In the genomic region with DNA sequence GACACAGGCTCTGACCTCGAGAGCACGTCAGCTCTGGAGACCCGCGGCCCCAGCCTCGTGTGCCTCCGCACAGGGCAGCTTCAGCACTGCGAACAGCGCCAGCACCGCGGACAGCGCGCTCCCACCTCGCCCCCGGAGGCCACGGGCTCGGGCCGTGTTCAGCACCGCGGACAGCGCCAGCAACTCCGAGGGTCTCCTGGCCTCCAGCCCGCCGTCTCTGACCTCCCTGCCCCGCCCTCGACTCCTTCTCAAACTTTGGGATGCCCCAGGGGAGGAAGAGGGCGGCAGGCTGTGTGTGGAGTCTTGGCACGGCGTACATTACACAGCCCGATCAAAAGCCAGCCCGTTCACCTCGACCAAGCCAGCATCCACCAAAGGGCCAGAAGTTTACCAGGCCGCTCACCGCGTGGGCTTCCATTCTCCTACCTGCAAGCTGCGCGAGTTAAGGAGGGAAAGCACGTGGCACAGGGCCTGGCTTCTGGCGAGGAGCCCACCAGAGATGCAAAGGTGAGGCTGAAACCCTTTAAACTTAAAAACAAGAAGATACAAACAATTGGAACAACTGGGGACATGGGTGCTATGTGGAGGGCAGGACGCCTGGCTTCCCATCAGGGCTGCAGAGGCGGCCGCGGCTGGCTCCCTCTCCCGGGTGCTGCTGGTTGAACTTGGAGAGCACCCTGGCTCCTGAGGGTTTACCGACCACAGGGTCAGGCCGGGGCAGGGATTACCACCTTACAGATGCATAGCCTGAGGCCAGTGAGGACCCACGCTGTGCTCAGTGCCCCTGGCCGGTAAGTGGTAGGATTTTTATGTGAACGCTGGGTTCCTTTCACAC, we compare ENCODE assay signal across 8 cellular contexts. TPM values are rescaled to one million over a fixed set of nuclear protein-coding genes. Genes with fewer than 3 reads are reported as not detected.
DNase-seq lines count a peak whose midpoint lies in the region; ATAC-seq and TF ChIP-seq lines count a peak whose summit lies in the region.

No MANE protein-coding gene starts in this region.

- intact Hi-C loops in activated CD8-positive, alpha-beta T cell treated with anti-CD3 and anti-CD28 coated beads for 36 hours (cut with micrococcal nuclease) = no loop called here

- no peaks in the 10 kb centered on the region for H3K9me3 Mint-ChIP-seq in activated CD8-positive, alpha-beta T cell treated with anti-CD3 and anti-CD28 coated beads for 36 hours

- H3K4me1 Mint-ChIP-seq in activated CD8-positive, alpha-beta T cell treated with anti-CD3 and anti-CD28 coated beads for 36 hours (ENCODE audit: low read depth) = peaks cover 6% of the 10 kb centered on the region

- H3K36me3 Mint-ChIP-seq in activated CD8-positive, alpha-beta T cell treated with anti-CD3 and anti-CD28 coated beads for 36 hours (ENCODE audit: low read depth) = no peaks in the 10 kb centered on the region

- peak; percentile 82 for ATAC-seq in activated CD8-positive, alpha-beta T cell treated with anti-CD3 and anti-CD28 coated beads for 36 hours
- no peak for ATAC-seq in GM18873 (IDR thresholded peaks at IDR 0.05; ENCODE audit: low FRiP score, unreplicated experiment)

- no peak for TF ChIP-seq CTCF in activated CD8-positive, alpha-beta T cell treated with anti-CD3 and anti-CD28 coated beads for 36 hours (IDR thresholded peaks at IDR 0.05)

- DNase-seq in activated effector memory CD4-positive, alpha-beta T cell treated with anti-CD3 and anti-CD28 coated beads, Interleukin-2, amount 50 U/mL, for 16 hours = peak; percentile 72
- no peak for DNase-seq in activated effector memory CD4-positive, alpha-beta T cell treated with Interleukin-2 at 50 U/mL for 16 hours
- peak; percentile 72 for DNase-seq in activated CD8-positive, alpha-beta T cell treated with anti-CD3 and anti-CD28 coated beads for 36 hours
- peak; percentile 58 for DNase-seq in germinal center (ENCODE audit: low spot score)
- peak; percentile 87 for DNase-seq in retina
- DNase-seq in NCI-H2171 (lab: John Stamatoyannopoulos, UW) = no peak
- DNase-seq in DMS153 (lab: John Stamatoyannopoulos, UW) = no peak

- POLR2A ChIA-PET in activated CD8-positive, alpha-beta T cell treated with anti-CD3 and anti-CD28 coated beads for 36 hours (lab: Charles Lee) = no interaction called here

- peaks cover 59% of the 10 kb centered on the region for H3K27me3 Mint-ChIP-seq in activated CD8-positive, alpha-beta T cell treated with anti-CD3 and anti-CD28 coated beads for 36 hours

- CTCF ChIA-PET in activated CD8-positive, alpha-beta T cell treated with anti-CD3 and anti-CD28 coated beads for 36 hours (lab: Charles Lee) = no interaction called here

- no peak overlapping the region for H3K27ac Mint-ChIP-seq in activated CD8-positive, alpha-beta T cell treated with anti-CD3 and anti-CD28 coated beads for 36 hours

- no peak overlapping the region for H3K4me3 Mint-ChIP-seq in activated CD8-positive, alpha-beta T cell treated with anti-CD3 and anti-CD28 coated beads for 36 hours

RNA-seq across cellular contexts. Expression of gene NKX1-1, which starts 4.5 kb away (rescaled TPM):
- total RNA-seq in activated CD8-positive, alpha-beta T cell treated with anti-CD3 and anti-CD28 coated beads for 36 hours = not detected

Comparison
In these comparisons a context has a peak if more than half of its experiments do, and no peak if none do; other contexts are left out.
1. DNase-seq: peak in activated effector memory CD4-positive, alpha-beta T cell treated with anti-CD3 and anti-CD28 coated beads, Interleukin-2, amount 50 U/mL, for 16 hours (single experiment), activated CD8-positive, alpha-beta T cell treated with anti-CD3 and anti-CD28 coated beads for 36 hours (single experiment), germinal center (single experiment) and retina (single experiment); none in activated effector memory CD4-positive, alpha-beta T cell treated with Interleukin-2 at 50 U/mL for 16 hours (single experiment), NCI-H2171 (single experiment) and DMS153 (single experiment).